ENCODE assay signal across 12 cellular contexts in genomic region chr2:130380096-130380934, GRCh38. TPM values are rescaled to one million over a fixed set of nuclear protein-coding genes. Genes with fewer than 3 reads are reported as not detected.
DNase-seq lines count a peak whose midpoint lies in the region; ATAC-seq, FAIRE-seq and TF ChIP-seq lines count a peak whose summit lies in the region.
"Had no signal": no experiment of that assay in that cellular context is flagged by ENCODE, and none has a peak within 500 bp of the region (broad histone marks: within the 10 kb centered on the region; RNA-seq: fewer than 3 reads in every experiment).

No MANE protein-coding gene starts in this region.

- H2AFZ ChIP-seq in OCI-LY7 (ENCODE audit: low read length) (no peak overlapping the region), K562 (ENCODE audit: low read depth, low read length) (peak overlapping the region; percentile 69)

- POLR2A ChIA-PET in OCI-LY7 (lab: Charles Lee) (interaction anchor here (8.4 to 9.6 kb wide), 2 partner anchors 7 to 32 kb away, joined by 209 to 251 read pairs; partner anchors contain the start of genes IMP4 and PTPN18), K562 (lab: Yijun Ruan, JAX) (interaction anchor here (1.2 to 4.0 kb wide), 3 partner anchors 8 to 57 kb away, joined by 6 to 18 read pairs (median 9); partner anchors contain the start of gene PTPN18), Caco-2 (lab: Charles Lee) (no interaction called here)

- H3K36me3 Mint-ChIP-seq in activated naive CD4-positive, alpha-beta T cell treated with anti-CD3 and anti-CD28 coated beads for 36 hours (ENCODE audit: low read depth): peaks cover 17% of the 10 kb centered on the region
- peaks cover 38 to 62% of the 10 kb centered on the region in 2 donors for H3K36me3 Mint-ChIP-seq in stimulated activated naive B cell treated with anti-CD40 and anti-IgM and Interleukin-4, amounts not matched to agents 10 μg/mL and 1 μg/mL and 100 μg/mL, for 72 hours
- H3K36me3 Mint-ChIP-seq in Caco-2 (ENCODE audit: insufficient read depth, unreplicated experiment) (no peaks in the 10 kb centered on the region), nephron progenitor cell (ENCODE audit: low read depth) (peaks cover 6% of the 10 kb centered on the region)

- no peaks in the 10 kb centered on the region for H3K9me2 ChIP-seq in OCI-LY7 (ENCODE audit: insufficient read depth, low read length)

- peak overlapping the region; percentile 46 to 81 for H3K9ac ChIP-seq in K562 (ENCODE audit: insufficient read depth in 1 of 2, low read depth in 2 of 2, low read length in 2 of 2)

- H3K9me3 Mint-ChIP-seq in activated naive CD4-positive, alpha-beta T cell treated with anti-CD3 and anti-CD28 coated beads for 36 hours: no peaks in the 10 kb centered on the region
- H3K9me3 Mint-ChIP-seq in stimulated activated naive B cell treated with anti-CD40 and anti-IgM and Interleukin-4, amounts not matched to agents 10 μg/mL and 1 μg/mL and 100 μg/mL, for 72 hours: peaks cover 1 to 5% of the 10 kb centered on the region in 2 donors
- H3K9me3 Mint-ChIP-seq in Caco-2 (ENCODE audit: unreplicated experiment) (no peaks in the 10 kb centered on the region), nephron progenitor cell (no peaks in the 10 kb centered on the region)
- H3K9me3 Mint-ChIP-seq: mesothelial cell of epicardium had no signal

- H3K4me1 ChIP-seq in OCI-LY7 (ENCODE audit: insufficient read depth, low read length, poor library complexity, severe bottlenecking) (peaks cover 90% of the 10 kb centered on the region), K562 (replicated peaks in 1 of 2; ENCODE audit: control insufficient read depth in 2 of 2, insufficient read depth in 2 of 2, low read length in 2 of 2) (peaks cover 19 to 46% of the 10 kb centered on the region in 2 experiments), Caco-2 (no peaks in the 10 kb centered on the region; the same call in 1 of the 2 replicates)

- H3K4me3 Mint-ChIP-seq in activated naive CD4-positive, alpha-beta T cell treated with anti-CD3 and anti-CD28 coated beads for 36 hours: no peak overlapping the region
- peak overlapping the region in 1 of 2 donors; percentile 18 for H3K4me3 Mint-ChIP-seq in stimulated activated naive B cell treated with anti-CD40 and anti-IgM and Interleukin-4, amounts not matched to agents 10 μg/mL and 1 μg/mL and 100 μg/mL, for 72 hours
- H3K4me3 Mint-ChIP-seq in Caco-2 (ENCODE audit: unreplicated experiment) (no peak overlapping the region), nephron progenitor cell (no peak overlapping the region)
- H3K4me3 Mint-ChIP-seq: mesothelial cell of epicardium had no signal

- H3K27ac Mint-ChIP-seq in activated naive CD4-positive, alpha-beta T cell treated with anti-CD3 and anti-CD28 coated beads for 36 hours: no peak overlapping the region
- H3K27ac Mint-ChIP-seq in stimulated activated naive B cell treated with anti-CD40 and anti-IgM and Interleukin-4, amounts not matched to agents 10 μg/mL and 1 μg/mL and 100 μg/mL, for 72 hours: peak overlapping the region; percentile 67
- H3K27ac Mint-ChIP-seq in Caco-2 (ENCODE audit: unreplicated experiment): no peak overlapping the region
- H3K27ac Mint-ChIP-seq in nephron progenitor cell: no peak overlapping the region
- H3K27ac Mint-ChIP-seq: mesothelial cell of epicardium had no signal

- H3K27me3 ChIP-seq in K562 (ENCODE audit: control insufficient read depth in 2 of 2, insufficient read depth in 2 of 2, low read length in 2 of 2) (no peaks in the 10 kb centered on the region), Caco-2 (replicated peaks; ENCODE audit: control insufficient read depth, insufficient read depth, low read length) (no peaks in the 10 kb centered on the region)

- peak overlapping the region; percentile 51 for H3K27ac ChIP-seq in OCI-LY7 (ENCODE audit: low read depth, low read length, poor library complexity, severe bottlenecking)
- H3K27ac ChIP-seq in K562 (ENCODE audit: extremely low read depth, low read depth, low read length): peak overlapping the region; percentile 81

- intact Hi-C loops in activated naive CD4-positive, alpha-beta T cell treated with anti-CD3 and anti-CD28 coated beads for 36 hours (cut with micrococcal nuclease): no loop called here
- intact Hi-C loops in OCI-LY7 (cut with micrococcal nuclease; ENCODE audit: unreplicated experiment) (no loop called here), K562 (cut with micrococcal nuclease) (no loop called here), Caco-2 (cut with micrococcal nuclease; ENCODE audit: unreplicated experiment) (no loop called here)

- H3K4me3 ChIP-seq in OCI-LY7 (ENCODE audit: low read depth, low read length, poor library complexity, severe bottlenecking) (no peak overlapping the region), K562 (no peak overlapping the region), Caco-2 (ENCODE audit: low read depth, low read length) (no peak overlapping the region)

- H3K9me1 ChIP-seq in K562 (ENCODE audit: control insufficient read depth, insufficient read depth, low read length): no peaks in the 10 kb centered on the region

- H3K79me2 ChIP-seq in OCI-LY7 (ENCODE audit: insufficient read depth, low read depth, low read length) (peaks cover 49% of the 10 kb centered on the region; the same call in 1 of the 2 replicates), K562 (ENCODE audit: control insufficient read depth, insufficient read depth, low read length) (no peaks in the 10 kb centered on the region; the same call in 2 of the 3 replicates)

- peak; percentile 89 for ATAC-seq in K562
- ATAC-seq in stimulated activated naive B cell treated with anti-CD40 and anti-IgM and Interleukin-4, amounts not matched to agents 10 μg/mL and 1 μg/mL and 100 μg/mL, for 72 hours (replicated peaks): no peak

- DNase-seq in activated naive CD4-positive, alpha-beta T cell treated with anti-CD3 and anti-CD28 coated beads for 36 hours: peak; percentile 44
- DNase-seq in activated naive CD4-positive, alpha-beta T cell (lab: John Stamatoyannopoulos, UW): no peak
- peak; percentile 35 for DNase-seq in OCI-LY7 (ENCODE audit: low spot score)
- peak; percentile 55 to 87 (median 72) for DNase-seq in K562 (ENCODE audit: extremely low read depth in 1 of 4, low spot score in 3 of 4)
- DNase-seq in stimulated activated naive B cell treated with anti-CD40 and anti-IgM and Interleukin-4, amounts not matched to agents 10 μg/mL and 1 μg/mL and 100 μg/mL, for 72 hours: no peak
- DNase-seq in Caco-2: no peak
- DNase-seq in nephron progenitor cell: no peak
- no peak for DNase-seq in NCI-H1105 treated with DMSO at 0.1 percent for 48 hours (lab: John Stamatoyannopoulos, UW)
- DNase-seq: amygdala, DMS53, SW 1271 had no signal

- no peaks in the 10 kb centered on the region for H3K27me3 Mint-ChIP-seq in activated naive CD4-positive, alpha-beta T cell treated with anti-CD3 and anti-CD28 coated beads for 36 hours (ENCODE audit: low read depth)
- H3K27me3 Mint-ChIP-seq in stimulated activated naive B cell treated with anti-CD40 and anti-IgM and Interleukin-4, amounts not matched to agents 10 μg/mL and 1 μg/mL and 100 μg/mL, for 72 hours: no peaks in the 10 kb centered on the region
- no peaks in the 10 kb centered on the region for H3K27me3 Mint-ChIP-seq in Caco-2 (ENCODE audit: insufficient read depth, unreplicated experiment)
- peaks cover 2% of the 10 kb centered on the region for H3K27me3 Mint-ChIP-seq in nephron progenitor cell (ENCODE audit: low read depth, poor library complexity)

- TF ChIP-seq EP300 in K562 (IDR thresholded peaks at IDR 0.05; ENCODE audit: low read length): peak; percentile 87; the same call in 1 of the 2 replicates

- H4K20me1 ChIP-seq in OCI-LY7 (ENCODE audit: insufficient read depth, low read length) (no peaks in the 10 kb centered on the region), K562 (replicated peaks; ENCODE audit: control insufficient read depth, insufficient read depth, low read length) (no peaks in the 10 kb centered on the region)

- BruUV-seq in OCI-LY7 (replicated peaks; lab: Mats Ljungman, UMichigan) (no TSS peak), K562 (replicated peaks; lab: Mats Ljungman, UMichigan) (no TSS peak), Caco-2 (replicated peaks; lab: Mats Ljungman, UMichigan) (no TSS peak)

- H3K9me3 ChIP-seq in OCI-LY7 (ENCODE audit: low read length) (no peaks in the 10 kb centered on the region), K562 (replicated peaks; ENCODE audit: control insufficient read depth, insufficient read depth, low read depth, low read length) (peaks cover 2% of the 10 kb centered on the region; the same call in 1 of the 2 replicates), Caco-2 (no peaks in the 10 kb centered on the region)

- peak; percentile 88 for FAIRE-seq in K562 (lab: Jason Lieb, UNC)

- no peak for TF ChIP-seq POLR2A in K562 (conservative IDR thresholded peaks at IDR 0.05)

- H3K36me3 ChIP-seq in OCI-LY7 (ENCODE audit: insufficient read depth, low read length) (peaks cover 77% of the 10 kb centered on the region), K562 (ENCODE audit: control insufficient read depth, insufficient read depth, low read length) (peaks cover 12% of the 10 kb centered on the region; the same call in 2 of the 3 replicates), Caco-2 (ENCODE audit: control insufficient read depth, insufficient read depth, low read length) (no peaks in the 10 kb centered on the region)

- TF ChIP-seq CTCF in OCI-LY7 (conservative IDR thresholded peaks at IDR 0.05; ENCODE audit: low read length) (no peak), K562 (IDR thresholded peaks at IDR 0.05 in 2 of 3, conservative IDR thresholded peaks at IDR 0.05 in 1 of 3; ENCODE audit: insufficient read depth in 2 of 3, low read depth in 1 of 3, low read length in 3 of 3) (no peak), Caco-2 (IDR thresholded peaks at IDR 0.05; ENCODE audit: insufficient read depth in 1 of 2, low read depth in 1 of 2, low read length in 1 of 2, severe bottlenecking in 1 of 2, unreplicated experiment in 1 of 2) (no peak), nephron progenitor cell (IDR thresholded peaks at IDR 0.05) (no peak)

- 33% methylated on average over 9 of the region's 11 CpGs for WGBS in K562 (ENCODE audit: insufficient coverage, low coverage, missing lambda C conversion rate)

- peaks cover 38% of the 10 kb centered on the region for H3K4me1 Mint-ChIP-seq in activated naive CD4-positive, alpha-beta T cell treated with anti-CD3 and anti-CD28 coated beads for 36 hours (ENCODE audit: low read depth)
- peaks cover 58 to 64% of the 10 kb centered on the region in 2 donors for H3K4me1 Mint-ChIP-seq in stimulated activated naive B cell treated with anti-CD40 and anti-IgM and Interleukin-4, amounts not matched to agents 10 μg/mL and 1 μg/mL and 100 μg/mL, for 72 hours
- H3K4me1 Mint-ChIP-seq in Caco-2 (ENCODE audit: low read depth, unreplicated experiment): no peaks in the 10 kb centered on the region
- H3K4me1 Mint-ChIP-seq in nephron progenitor cell: peaks cover 11% of the 10 kb centered on the region

- in situ Hi-C loops in K562 (cut with MboI): loop anchor here (25.0 kb wide), 1 partner anchor 207 kb away; the partner anchor contains the start of gene CFC1

- CTCF ChIA-PET in activated naive CD4-positive, alpha-beta T cell treated with anti-CD3 and anti-CD28 coated beads for 36 hours (lab: Charles Lee): no interaction called here
- CTCF ChIA-PET in OCI-LY7 (lab: Charles Lee; ENCODE audit: unreplicated experiment) (interaction anchor here (0.8 to 2.7 kb wide), 2 partner anchors 10 to 38 kb away, joined by 3 to 8 read pairs; partner anchors contain the start of gene IMP4), K562 (lab: Yijun Ruan, JAX; ENCODE audit: low intra/inter-chr PET ratio) (no interaction called here), Caco-2 (lab: Charles Lee) (interaction anchor here (0.6 kb wide), 1 partner anchor 45 kb away, joined by 3 read pairs; no protein-coding TSS in a partner anchor)

- no peak; a peak in 1 of 4 replicates for TF ChIP-seq RAD21 in K562 (CRISPR knock-in tag; conservative IDR thresholded peaks at IDR 0.05 in 1 of 2, IDR thresholded peaks at IDR 0.05 in 1 of 2)

- H3K4me2 ChIP-seq in OCI-LY7 (ENCODE audit: low read length) (peak overlapping the region; percentile 95), K562 (ENCODE audit: insufficient read depth, low read length) (peak overlapping the region; percentile 72)

RNA-seq across cellular contexts. Expression of gene PTPN18, which starts 24.5 kb away (rescaled TPM):
- 10 to 100 TPM; 24.7 to 25.3 TPM for total RNA-seq in activated naive CD4-positive, alpha-beta T cell treated with anti-CD3 and anti-CD28 coated beads for 36 hours
- total RNA-seq in OCI-LY7 (2014; rRNA removed; shearing (Covaris generic)): 96.6 and 107 TPM in 2 replicates
- total RNA-seq in OCI-LY7 (2022) (309 and 363 TPM in 2 replicates), K562 (2014; rRNA removed) (49.6 and 57.0 TPM in 2 replicates), K562 (2014; rRNA removed; fragmentation: Illumina TruSeq; extraction: Trizol) (36.9 and 37.6 TPM in 2 replicates), K562 (2015; rRNA removed; fragmentation: Illumina TruSeq; extraction: Trizol) (35.2 and 38.5 TPM in 2 replicates), K562 (2021) (64.0 and 64.4 TPM in 2 replicates), Caco-2 (2022) (46.5 and 51.0 TPM in 2 replicates)
- 213 and 354 TPM in 2 replicates for total RNA-seq in K562 (2011; cell fraction: chromatin; rRNA removed; ENCODE audit: low replicate concordance)
- total RNA-seq in K562 (2011; cell fraction: nucleolus; rRNA removed): 191 TPM in 2 replicates
- total RNA-seq in K562 (2011; cell fraction: nucleoplasm; rRNA removed): 220 and 291 TPM in 2 replicates
- polyA plus RNA-seq in K562 (2011; rRNA removed) (51.0 and 58.7 TPM in 2 replicates), K562 (2014; fragmentation: Illumina TruSeq; extraction: Trizol) (79.5 and 90.7 TPM in 2 replicates), K562 (2014; fragmentation: Nextera tagmentation; extraction: Ambion mirVana) (10 to 100 TPM; 11.6 to 19.3 TPM), K562 (2014; rRNA removed) (67.4 and 76.7 TPM in 2 replicates)
- 53.2 and 74.2 TPM in 2 replicates for polyA plus RNA-seq in K562 (2011; cell fraction: cytosol; rRNA removed)
- 140 and 232 TPM in 2 replicates for polyA plus RNA-seq in K562 (2011; cell fraction: nucleus; rRNA removed)
- polyA plus RNA-seq in K562 (2012): 44.4 and 61.5 TPM in 2 replicates
- 42.3 and 45.7 TPM in 2 replicates for polyA minus RNA-seq in K562 (2011; rRNA and poly(A)+ RNA removed)
- polyA minus RNA-seq in K562 (2011; cell fraction: cytosol; rRNA and poly(A)+ RNA removed): 31.4 and 33.8 TPM in 2 replicates
- polyA minus RNA-seq in K562 (2011; cell fraction: nucleus; rRNA and poly(A)+ RNA removed): 74.3 and 76.3 TPM in 2 replicates

RNA-seq across cellular contexts. Expression of gene IMP4, which starts 37.6 kb away (rescaled TPM):
- 100 to 1,000 TPM; 120 to 128 TPM for total RNA-seq in activated naive CD4-positive, alpha-beta T cell treated with anti-CD3 and anti-CD28 coated beads for 36 hours
- 265 and 266 TPM in 2 replicates for total RNA-seq in OCI-LY7 (2014; rRNA removed; shearing (Covaris generic))
- total RNA-seq in OCI-LY7 (2022): 314 and 327 TPM in 2 replicates
- 74.0 and 256 TPM in 2 replicates for total RNA-seq in K562 (2011; cell fraction: chromatin; rRNA removed; ENCODE audit: low replicate concordance)
- 209 and 220 TPM in 2 replicates for total RNA-seq in K562 (2011; cell fraction: nucleolus; rRNA removed)
- 139 and 147 TPM in 2 replicates for total RNA-seq in K562 (2011; cell fraction: nucleoplasm; rRNA removed)
- total RNA-seq in K562 (2014; rRNA removed): 187 and 239 TPM in 2 replicates
- 42.1 and 52.9 TPM in 2 replicates for total RNA-seq in K562 (2014; rRNA removed; fragmentation: Illumina TruSeq; extraction: Trizol)
- 97.8 and 103 TPM in 2 replicates for total RNA-seq in K562 (2015; rRNA removed; fragmentation: Illumina TruSeq; extraction: Trizol)
- 164 and 167 TPM in 2 replicates for total RNA-seq in K562 (2021)
- 127 and 158 TPM in 2 replicates for polyA plus RNA-seq in K562 (2011; rRNA removed)
- polyA plus RNA-seq in K562 (2011; cell fraction: cytosol; rRNA removed): 271 and 517 TPM in 2 replicates
- 407 and 557 TPM in 2 replicates for polyA plus RNA-seq in K562 (2011; cell fraction: nucleus; rRNA removed)
- polyA plus RNA-seq in K562 (2012): 134 and 149 TPM in 2 replicates
- polyA plus RNA-seq in K562 (2014; fragmentation: Illumina TruSeq; extraction: Trizol): 100.0 and 155 TPM in 2 replicates
- 10 to 100 TPM; 35.4 to 53.3 TPM for polyA plus RNA-seq in K562 (2014; fragmentation: Nextera tagmentation; extraction: Ambion mirVana)
- polyA plus RNA-seq in K562 (2014; rRNA removed): 209 and 231 TPM in 2 replicates
- polyA minus RNA-seq in K562 (2011; rRNA and poly(A)+ RNA removed): 51.7 and 70.1 TPM in 2 replicates
- polyA minus RNA-seq in K562 (2011; cell fraction: cytosol; rRNA and poly(A)+ RNA removed): 78.1 and 83.2 TPM in 2 replicates
- polyA minus RNA-seq in K562 (2011; cell fraction: nucleus; rRNA and poly(A)+ RNA removed): 115 and 121 TPM in 2 replicates
- 105 and 120 TPM in 2 replicates for total RNA-seq in Caco-2 (2022)

Comparison
In these comparisons a context has a peak if more than half of its experiments do, and no peak if none do; other contexts are left out.
1. DNase-seq: peak in activated naive CD4-positive, alpha-beta T cell treated with anti-CD3 and anti-CD28 coated beads for 36 hours (single experiment), OCI-LY7 (single experiment) and K562 (4 of 4); none in activated naive CD4-positive, alpha-beta T cell (0 of 4), stimulated activated naive B cell treated with anti-CD40 and anti-IgM and Interleukin-4, amounts not matched to agents 10 μg/mL and 1 μg/mL and 100 μg/mL, for 72 hours (single experiment), Caco-2 (0 of 2), nephron progenitor cell (single experiment) and NCI-H1105 treated with DMSO at 0.1 percent for 48 hours (single experiment).
2. CTCF ChIA-PET loops: an anchor here in OCI-LY7 (0.8 to 2.7 kb wide) and Caco-2 (0.6 kb wide); none called in activated naive CD4-positive, alpha-beta T cell treated with anti-CD3 and anti-CD28 coated beads for 36 hours and K562.